ENCODE assay signal across 32 cellular contexts in genomic region chr12:125836647-125837046, GRCh38.
"Had no signal": no experiment of that assay in that cellular context is flagged by ENCODE, and none has a peak within 500 bp of the region (broad histone marks: within the 10 kb centered on the region; RNA-seq: fewer than 3 reads in every experiment).

No MANE protein-coding gene starts in this region.

- H3K4me1 ChIP-seq: adrenal gland, ascending aorta, body of pancreas, breast epithelium had no signal

- ATAC-seq: activated naive CD4-positive, alpha-beta T cell treated with anti-CD3 and anti-CD28 coated beads, Interleukin-2, amount 50 U/mL, for 72 hours; activated naive CD8-positive, alpha-beta T cell treated with anti-CD3 and anti-CD28 coated beads, Interleukin-2, amount 50 U/mL, for 24 hours; activated T-cell treated with anti-CD3 and anti-CD28 coated beads, Interleukin-2, amount 50 U/mL, for 4 hours; activated T-cell treated with anti-CD3 and anti-CD28 coated beads, Interleukin-2, amount 50 U/mL, for 72 hours; activated T-helper 17 cell treated with anti-CD3 and anti-CD28 coated beads, Interleukin-2, amount 50 U/mL, for 72 hours; body of pancreas had no signal

- DNase-seq: activated effector memory CD4-positive, alpha-beta T cell treated with anti-CD3 and anti-CD28 coated beads, Interleukin-2, amount 50 U/mL, for 16 hours; activated effector memory CD4-positive, alpha-beta T cell treated with Interleukin-2 at 50 U/mL for 16 hours; activated gamma-delta T cell; activated gamma-delta T cell treated with Interleukin-2 at 50 U/mL for 16 hours; activated naive CD4-positive, alpha-beta T cell; activated naive CD4-positive, alpha-beta T cell treated with anti-CD3 and anti-CD28 coated beads for 36 hours; activated naive CD4-positive, alpha-beta T cell treated with anti-CD3 and anti-CD28 coated beads, Interleukin-2, amount 10 ng/mL, durations not matched to agents 7 days and 5 days; activated naive CD4-positive, alpha-beta T cell treated with anti-CD3 and anti-CD28 coated beads, Interleukin-2, amount 50 U/mL, for 16 hours; activated naive CD4-positive, alpha-beta T cell treated with Interleukin-2 at 50 U/mL for 16 hours; activated naive CD8-positive, alpha-beta T cell treated with anti-CD3 and anti-CD28 coated beads for 36 hours; activated naive CD8-positive, alpha-beta T cell treated with anti-CD3 and anti-CD28 coated beads, Interleukin-2, amount 10 ng/mL, durations not matched to agents 7 days and 5 days; activated naive CD8-positive, alpha-beta T cell treated with anti-CD3 and anti-CD28 coated beads, Interleukin-2, amount 50 U/mL, for 24 hours; activated T-cell treated with anti-CD3 and anti-CD28 coated beads, Interleukin-2, amount 50 U/mL, for 4 hours; activated T-cell treated with anti-CD3 and anti-CD28 coated beads, Interleukin-2, amount 50 U/mL, for 48 hours; activated T-cell treated with anti-CD3 and anti-CD28 coated beads, Interleukin-2, amount 50 U/mL, for 72 hours; adrenal gland; amniotic stem cell; amygdala; anterior cingulate cortex; aorta; body of pancreas; brain microvascular endothelial cell; caudate nucleus; central memory CD4-positive, alpha-beta T cell; cerebellar nuclear complex had no signal

- FAIRE-seq: astrocyte, bronchial epithelial cell had no signal

- H3K9me3 ChIP-seq: adrenal gland, ascending aorta, body of pancreas, breast epithelium had no signal

- H3K36me3 ChIP-seq: adrenal gland, ascending aorta, brain microvascular endothelial cell, breast epithelium, cardiac muscle cell had no signal

- H3K27me3 ChIP-seq: adrenal gland, ascending aorta, body of pancreas, brain microvascular endothelial cell, breast epithelium, cardiac muscle cell had no signal

- H3K4me3 ChIP-seq: adrenal gland, ascending aorta, body of pancreas, breast epithelium, cardiac muscle cell had no signal

- H3K27ac ChIP-seq: adrenal gland, ascending aorta, body of pancreas, brain microvascular endothelial cell, breast epithelium, cardiac muscle cell had no signal
